ENCODE assay signal across 33 cellular contexts in genomic region chr11:82967381-82967780, GRCh38.
"Had no signal": no experiment of that assay in that cellular context is flagged by ENCODE, and none has a peak within 500 bp of the region (broad histone marks: within the 10 kb centered on the region; RNA-seq: fewer than 3 reads in every experiment).

No MANE protein-coding gene starts in this region.

- H3K36me3 ChIP-seq: ascending aorta, breast epithelium, cardiac muscle cell, esophagus squamous epithelium, gastroesophageal sphincter, heart right ventricle, WERI-Rb-1 had no signal

- H3K36me3 Mint-ChIP-seq: brain had no signal

- H3K4me3 Mint-ChIP-seq: activated B cell treated with CpG ODN at 0.5 μM for 24 hours; activated CD4-positive, alpha-beta memory T cell treated with anti-CD3 and anti-CD28 coated beads for 36 hours; activated naive CD4-positive, alpha-beta T cell treated with anti-CD3 and anti-CD28 coated beads, Interleukin-2, amount 10 ng/mL, durations not matched to agents 7 days and 5 days; activated naive CD8-positive, alpha-beta T cell treated with anti-CD3 and anti-CD28 coated beads, Interleukin-2, amount 10 ng/mL, durations not matched to agents 7 days and 5 days; activated T-cell treated with anti-CD3 and anti-CD28 coated beads, Interleukin-2, amount 50 U/mL, for 24 hours; activated T-cell treated with anti-CD3 and anti-CD28 coated beads, Interleukin-2, amount 50 U/mL, for 72 hours; brain; effector memory CD8-positive, alpha-beta T cell; T-helper 17 cell; T-helper 2 cell treated with Interferon-gamma antibody and Interleukin-4, amounts not matched to agents 5 μg/mL and 100 μg/mL, for 36 hours had no signal

- FAIRE-seq: colon had no signal

- H3K4me1 Mint-ChIP-seq: brain had no signal

- H3K9me3 ChIP-seq: ascending aorta, breast epithelium, esophagus squamous epithelium, heart right ventricle had no signal

- H3K27ac ChIP-seq: ascending aorta, breast epithelium, cardiac muscle cell, epithelial cell of prostate, esophagus squamous epithelium, gastroesophageal sphincter, heart right ventricle, WERI-Rb-1 had no signal

- H3K4me3 ChIP-seq: ascending aorta, breast epithelium, cardiac muscle cell, esophagus squamous epithelium, gastroesophageal sphincter, heart right ventricle had no signal

- DNase-seq: activated B cell treated with CpG ODN at 0.5 μM for 24 hours; activated CD4-positive, alpha-beta memory T cell treated with anti-CD3 and anti-CD28 coated beads for 36 hours; activated CD4-positive, alpha-beta T cell treated with anti-CD3 and anti-CD28 coated beads for 48 hours; activated CD8-positive, alpha-beta memory T cell treated with anti-CD3 and anti-CD28 coated beads, Interleukin-2, amount 50 U/mL, for 48 hours; activated gamma-delta T cell; activated naive CD4-positive, alpha-beta T cell; activated naive CD4-positive, alpha-beta T cell treated with anti-CD3 and anti-CD28 coated beads, Interleukin-2, amount 10 ng/mL, durations not matched to agents 7 days and 5 days; activated naive CD8-positive, alpha-beta T cell treated with anti-CD3 and anti-CD28 coated beads, Interleukin-2, amount 10 ng/mL, durations not matched to agents 7 days and 5 days; activated T-cell treated with anti-CD3 and anti-CD28 coated beads for 4 hours; activated T-cell treated with anti-CD3 and anti-CD28 coated beads, Interleukin-2, amount 50 U/mL, for 24 hours; activated T-cell treated with anti-CD3 and anti-CD28 coated beads, Interleukin-2, amount 50 U/mL, for 72 hours; central memory CD4-positive, alpha-beta T cell; cortex of kidney; dermis blood vessel endothelial cell; effector CD4-positive, alpha-beta T cell; effector memory CD8-positive, alpha-beta T cell; esophagus squamous epithelium; foreskin melanocyte; heart right ventricle; T-helper 1 cell; T-helper 17 cell; T1000; WERI-Rb-1 had no signal

- H3K27ac Mint-ChIP-seq: activated B cell treated with CpG ODN at 0.5 μM for 24 hours; activated CD4-positive, alpha-beta memory T cell treated with anti-CD3 and anti-CD28 coated beads for 36 hours; activated naive CD4-positive, alpha-beta T cell treated with anti-CD3 and anti-CD28 coated beads, Interleukin-2, amount 10 ng/mL, durations not matched to agents 7 days and 5 days; activated naive CD4-positive, alpha-beta T cell treated with anti-CD3 and anti-CD28 coated beads, Interleukin-2, amount 50 U/mL, for 72 hours; activated naive CD8-positive, alpha-beta T cell treated with anti-CD3 and anti-CD28 coated beads, Interleukin-2, amount 10 ng/mL, durations not matched to agents 7 days and 5 days; activated T-cell treated with anti-CD3 and anti-CD28 coated beads, Interleukin-2, amount 50 U/mL, for 24 hours; activated T-cell treated with anti-CD3 and anti-CD28 coated beads, Interleukin-2, amount 50 U/mL, for 72 hours; brain; effector memory CD8-positive, alpha-beta T cell; T-helper 17 cell; T-helper 2 cell treated with Interferon-gamma antibody and Interleukin-4, amounts not matched to agents 5 μg/mL and 100 μg/mL, for 36 hours had no signal

- ATAC-seq: activated CD4-positive, CD25-positive, alpha-beta regulatory T cell treated with anti-CD3 and anti-CD28 coated beads, Interleukin-2, amount 50 U/mL, for 24 hours; activated naive CD4-positive, alpha-beta T cell treated with anti-CD3 and anti-CD28 coated beads, Interleukin-2, amount 50 U/mL, for 72 hours; activated T-cell treated with anti-CD3 and anti-CD28 coated beads, Interleukin-2, amount 50 U/mL, for 72 hours; effector memory CD8-positive, alpha-beta T cell; gastroesophageal sphincter; heart right ventricle; T-helper 17 cell had no signal

- H3K27me3 ChIP-seq: ascending aorta, breast epithelium, cardiac muscle cell, esophagus squamous epithelium, gastroesophageal sphincter, heart right ventricle had no signal

- H3K9me3 Mint-ChIP-seq: activated B cell treated with CpG ODN at 0.5 μM for 24 hours; activated T-cell treated with anti-CD3 and anti-CD28 coated beads, Interleukin-2, amount 50 U/mL, for 24 hours; effector memory CD8-positive, alpha-beta T cell had no signal

- H3K27me3 Mint-ChIP-seq: activated B cell treated with CpG ODN at 0.5 μM for 24 hours; activated CD4-positive, alpha-beta memory T cell treated with anti-CD3 and anti-CD28 coated beads for 36 hours; activated naive CD8-positive, alpha-beta T cell treated with anti-CD3 and anti-CD28 coated beads, Interleukin-2, amount 10 ng/mL, durations not matched to agents 7 days and 5 days; activated T-cell treated with anti-CD3 and anti-CD28 coated beads, Interleukin-2, amount 50 U/mL, for 24 hours; effector memory CD8-positive, alpha-beta T cell; T-helper 17 cell had no signal

- H3K4me1 ChIP-seq: ascending aorta, breast epithelium, esophagus squamous epithelium, gastroesophageal sphincter, heart right ventricle had no signal
